ENCODE assay signal across 23 cellular contexts in genomic region chr12:93214523-93215289, GRCh38.
DNase-seq lines count a peak whose midpoint lies in the region; ATAC-seq and TF ChIP-seq lines count a peak whose summit lies in the region.
"Had no signal": no experiment of that assay in that cellular context is flagged by ENCODE, and none has a peak within 500 bp of the region (broad histone marks: within the 10 kb centered on the region; RNA-seq: fewer than 3 reads in every experiment).

No MANE protein-coding gene starts in this region.

- H3K79me2 ChIP-seq in neural progenitor cell (ENCODE audit: low read depth): no peaks in the 10 kb centered on the region

- H3K36me3 Mint-ChIP-seq in endodermal cell (ENCODE audit: low read depth) (peaks cover 18% of the 10 kb centered on the region), T-helper 17 cell (ENCODE audit: low read depth) (peaks cover 2% of the 10 kb centered on the region), neural progenitor cell (no peaks in the 10 kb centered on the region)
- H3K36me3 Mint-ChIP-seq in activated CD4-positive, alpha-beta T cell treated with anti-CD3 and anti-CD28 coated beads, Interleukin-2, amount 10 ng/mL, durations not matched to agents 7 days and 5 days (ENCODE audit: low read depth): no peaks in the 10 kb centered on the region
- H3K36me3 Mint-ChIP-seq in effector memory CD8-positive, alpha-beta T cell (ENCODE audit: insufficient read depth): no peaks in the 10 kb centered on the region
- H3K36me3 Mint-ChIP-seq: CD8-positive, alpha-beta T cell had no signal

- POLR2A ChIA-PET in activated CD4-positive, alpha-beta T cell treated with anti-CD3 and anti-CD28 coated beads, Interleukin-2, amount 10 ng/mL, durations not matched to agents 7 days and 5 days (lab: Charles Lee): no interaction called here

- H3K4me3 ChIP-seq in endodermal cell (ENCODE audit: low read length): peak overlapping the region; percentile 41
- H3K4me3 ChIP-seq in mucosa of rectum (ENCODE audit: low read length in 2 of 2): peak overlapping the region in 1 of 2 donors; percentile 0
- no peak overlapping the region for H3K4me3 ChIP-seq in neural progenitor cell
- H3K4me3 ChIP-seq: GM23248 had no signal

- H3K9ac ChIP-seq in endodermal cell (ENCODE audit: extremely low read depth, low read length, poor library complexity, severe bottlenecking) (no peak overlapping the region), mucosa of rectum (ENCODE audit: low read depth in 1 of 2, low read length in 2 of 2) (peak overlapping the region in 1 of 2 donors; percentile 44), neural progenitor cell (no peak overlapping the region)
- H3K9ac ChIP-seq: GM23248 had no signal

- H3K4me3 Mint-ChIP-seq in endodermal cell: no peak overlapping the region
- H3K4me3 Mint-ChIP-seq in activated CD4-positive, alpha-beta T cell treated with anti-CD3 and anti-CD28 coated beads, Interleukin-2, amount 10 ng/mL, durations not matched to agents 7 days and 5 days: no peak overlapping the region
- H3K4me3 Mint-ChIP-seq in T-helper 17 cell: no peak overlapping the region
- H3K4me3 Mint-ChIP-seq in neural progenitor cell: no peak overlapping the region
- H3K4me3 Mint-ChIP-seq in effector memory CD8-positive, alpha-beta T cell: no peak overlapping the region
- H3K4me3 Mint-ChIP-seq: B cell; CD8-positive, alpha-beta T cell; H9 had no signal

- H4K20me1 ChIP-seq in neural progenitor cell (ENCODE audit: low read depth): no peaks in the 10 kb centered on the region

- H3K9me3 ChIP-seq in endodermal cell (ENCODE audit: control insufficient read depth, low read length): peaks cover 61% of the 10 kb centered on the region
- H3K9me3 ChIP-seq in mucosa of rectum (ENCODE audit: control insufficient read depth in 2 of 2, low read length in 2 of 2): no peaks in the 10 kb centered on the region
- no peaks in the 10 kb centered on the region for H3K9me3 ChIP-seq in T-helper 17 cell (ENCODE audit: control insufficient read depth, low read length, poor library complexity, severe bottlenecking)
- no peaks in the 10 kb centered on the region for H3K9me3 ChIP-seq in neural progenitor cell (ENCODE audit: low read depth)

- no peak overlapping the region for H3K4me2 ChIP-seq in neural progenitor cell

- H3K9me3 Mint-ChIP-seq in endodermal cell (peaks cover 66% of the 10 kb centered on the region), neural progenitor cell (peaks cover 2% of the 10 kb centered on the region)
- H3K9me3 Mint-ChIP-seq in activated CD4-positive, alpha-beta T cell treated with anti-CD3 and anti-CD28 coated beads, Interleukin-2, amount 10 ng/mL, durations not matched to agents 7 days and 5 days: peaks cover 1% of the 10 kb centered on the region
- H3K9me3 Mint-ChIP-seq in effector memory CD8-positive, alpha-beta T cell: no peaks in the 10 kb centered on the region
- H3K9me3 Mint-ChIP-seq: CD8-positive, alpha-beta T cell had no signal

- H3K27ac Mint-ChIP-seq in endodermal cell: no peak overlapping the region
- H3K27ac Mint-ChIP-seq in activated CD4-positive, alpha-beta T cell treated with anti-CD3 and anti-CD28 coated beads, Interleukin-2, amount 10 ng/mL, durations not matched to agents 7 days and 5 days: no peak overlapping the region
- no peak overlapping the region for H3K27ac Mint-ChIP-seq in T-helper 17 cell
- no peak overlapping the region for H3K27ac Mint-ChIP-seq in neural progenitor cell
- no peak overlapping the region for H3K27ac Mint-ChIP-seq in effector memory CD8-positive, alpha-beta T cell
- H3K27ac Mint-ChIP-seq: B cell; CD8-positive, alpha-beta T cell; H9 had no signal

- no peaks in the 10 kb centered on the region for H3K27me3 ChIP-seq in endodermal cell (ENCODE audit: control insufficient read depth, insufficient read depth, low read length, poor library complexity, severe bottlenecking)
- no peaks in the 10 kb centered on the region for H3K27me3 ChIP-seq in mucosa of rectum (ENCODE audit: control insufficient read depth in 2 of 2, insufficient read depth in 2 of 2, low read length in 2 of 2)
- H3K27me3 ChIP-seq in neural progenitor cell: no peaks in the 10 kb centered on the region

- no peak for ATAC-seq in T-helper 17 cell
- ATAC-seq in effector memory CD8-positive, alpha-beta T cell (replicated peaks): no peak
- ATAC-seq: CD8-positive, alpha-beta T cell had no signal

- H3K4me1 ChIP-seq in endodermal cell (ENCODE audit: control insufficient read depth, insufficient read depth, low read length) (peaks cover 6% of the 10 kb centered on the region), mucosa of rectum (ENCODE audit: control insufficient read depth in 2 of 2, insufficient read depth in 2 of 2, low read length in 2 of 2) (peaks cover 2 to 9% of the 10 kb centered on the region in 2 donors), neural progenitor cell (no peaks in the 10 kb centered on the region)

- H3F3A ChIP-seq in neural progenitor cell (ENCODE audit: low read depth): no peaks in the 10 kb centered on the region

- no peak overlapping the region for H2AFZ ChIP-seq in neural progenitor cell (replicated peaks)
- H2AFZ ChIP-seq: GM23248 had no signal

- H3K27me3 Mint-ChIP-seq in endodermal cell (ENCODE audit: insufficient read depth): peaks cover 1% of the 10 kb centered on the region
- peaks cover 2% of the 10 kb centered on the region for H3K27me3 Mint-ChIP-seq in activated CD4-positive, alpha-beta T cell treated with anti-CD3 and anti-CD28 coated beads, Interleukin-2, amount 10 ng/mL, durations not matched to agents 7 days and 5 days
- peaks cover 8% of the 10 kb centered on the region for H3K27me3 Mint-ChIP-seq in T-helper 17 cell
- H3K27me3 Mint-ChIP-seq in neural progenitor cell (ENCODE audit: insufficient read depth, low read depth): peaks cover 5% of the 10 kb centered on the region
- peaks cover 33 to 41% of the 10 kb centered on the region in 2 donors for H3K27me3 Mint-ChIP-seq in effector memory CD8-positive, alpha-beta T cell
- H3K27me3 Mint-ChIP-seq: B cell had no signal

- DNase-seq in LoVo (ENCODE audit: low spot score): peak; percentile 69
- DNase-seq in endodermal cell: no peak
- no peak for DNase-seq in activated CD4-positive, alpha-beta T cell treated with anti-CD3 and anti-CD28 coated beads, Interleukin-2, amount 10 ng/mL, durations not matched to agents 7 days and 5 days
- DNase-seq in T-helper 17 cell: no peak
- no peak for DNase-seq in neural progenitor cell (ENCODE audit: low spot score)
- no peak for DNase-seq in effector memory CD8-positive, alpha-beta T cell
- DNase-seq: CD8-positive, alpha-beta T cell; DMS 273 treated with DMSO at 0.1 percent for 48 hours; DMS79 treated with DMSO at 0.1 percent for 48 hours; GM23248; H9; KBM-7; MM.1S; NCI-H2029; NCI-H446; NCI-H524 treated with DMSO at 0.1 percent for 48 hours; NCI-H774; NK-92 treated with Interleukin-12 subunit alpha and Interleukin-12 subunit beta, amount 100 ng/mL, for 24 hours; SHP77 had no signal

- CTCF ChIA-PET in activated CD4-positive, alpha-beta T cell treated with anti-CD3 and anti-CD28 coated beads, Interleukin-2, amount 10 ng/mL, durations not matched to agents 7 days and 5 days (lab: Charles Lee): no interaction called here

- TF ChIP-seq CTCF in endodermal cell (conservative IDR thresholded peaks at IDR 0.05) (no peak), neural progenitor cell (IDR thresholded peaks at IDR 0.05) (no peak)

- WGBS in endodermal cell (ENCODE audit: insufficient coverage in 1 of 2, insufficient read length in 1 of 2), 2 experiments: 79 to 84% methylated on average over 3 to 6 of the region's 6 CpGs

- H3K4me1 Mint-ChIP-seq in endodermal cell (peaks cover 5% of the 10 kb centered on the region), T-helper 17 cell (no peaks in the 10 kb centered on the region), neural progenitor cell (no peaks in the 10 kb centered on the region)
- no peaks in the 10 kb centered on the region for H3K4me1 Mint-ChIP-seq in activated CD4-positive, alpha-beta T cell treated with anti-CD3 and anti-CD28 coated beads, Interleukin-2, amount 10 ng/mL, durations not matched to agents 7 days and 5 days
- no peaks in the 10 kb centered on the region for H3K4me1 Mint-ChIP-seq in effector memory CD8-positive, alpha-beta T cell (ENCODE audit: low read depth in 2 of 2)

- H3K27ac ChIP-seq in endodermal cell (ENCODE audit: low read depth, low read length): no peak overlapping the region
- peak overlapping the region; percentile 74 to 80 for H3K27ac ChIP-seq in mucosa of rectum (ENCODE audit: low read depth in 2 of 2, low read length in 2 of 2)
- H3K27ac ChIP-seq in neural progenitor cell: no peak overlapping the region
- H3K27ac ChIP-seq: C4-2B, GM23248, RWPE1 had no signal

- H3K36me3 ChIP-seq in endodermal cell (ENCODE audit: control insufficient read depth, insufficient read depth, low read length): peaks cover 6% of the 10 kb centered on the region
- no peaks in the 10 kb centered on the region for H3K36me3 ChIP-seq in mucosa of rectum (ENCODE audit: control insufficient read depth in 2 of 2, insufficient read depth in 2 of 2, low read length in 2 of 2)
- H3K36me3 ChIP-seq in neural progenitor cell: no peaks in the 10 kb centered on the region

Comparison
In these comparisons a context has a peak if more than half of its experiments do, and no peak if none do; other contexts are left out.
1. H3K27ac ChIP-seq: peak in mucosa of rectum (2 of 2); none in endodermal cell (single experiment) and neural progenitor cell (single experiment).